19 cellular contexts compared by ENCODE assay signal in the genomic region with DNA sequence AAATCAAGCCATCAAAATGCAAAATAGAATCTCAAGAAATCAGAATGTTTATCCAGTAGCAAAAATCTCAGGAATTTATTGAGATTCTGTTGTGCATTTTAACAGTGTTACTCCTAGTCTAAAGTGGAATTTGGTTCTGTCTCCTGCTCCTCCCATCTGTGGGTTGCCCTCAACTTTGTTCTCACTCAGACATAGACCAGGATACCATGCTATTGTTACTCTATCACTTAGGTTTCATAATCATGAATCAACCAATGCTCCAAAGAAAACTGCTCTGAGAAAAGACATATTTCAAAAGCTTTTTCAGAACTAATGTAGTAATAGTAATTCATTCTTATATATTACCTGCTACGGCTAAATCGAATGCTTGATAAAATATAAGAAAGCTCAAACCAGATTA.
DNase-seq lines count a peak whose midpoint lies in the region; FAIRE-seq and TF ChIP-seq lines count a peak whose summit lies in the region.
"Had no signal": no experiment of that assay in that cellular context is flagged by ENCODE, and none has a peak within 500 bp of the region (broad histone marks: within the 10 kb centered on the region; RNA-seq: fewer than 3 reads in every experiment).

No MANE protein-coding gene starts in this region.

- CTCF ChIA-PET in activated CD4-positive, alpha-beta T cell treated with anti-CD3 and anti-CD28 coated beads, Interleukin-2, amount 10 ng/mL, durations not matched to agents 7 days and 5 days (lab: Charles Lee): no interaction called here

- H3K4me3 ChIP-seq in AG10803 (ENCODE audit: low read length) (no peak overlapping the region), cardiac fibroblast (replicated peaks in 1 of 2; ENCODE audit: low read depth in 2 of 2, low read length in 2 of 2) (no peak overlapping the region), mesendoderm (ENCODE audit: low read length) (no peak overlapping the region), SJCRH30 (no peak overlapping the region)
- H3K4me3 ChIP-seq: K562 had no signal

- TF ChIP-seq CTCF in AG10803 (conservative IDR thresholded peaks at IDR 0.05; ENCODE audit: low read length) (no peak), cardiac fibroblast (IDR thresholded peaks at IDR 0.05; ENCODE audit: low read depth, low read length) (no peak)

- intact Hi-C loops in head of caudate nucleus (cut with DNase I): no loop called here

- no peaks in the 10 kb centered on the region for H3K79me1 ChIP-seq in mesendoderm (ENCODE audit: low read length)

- H3K9me3 Mint-ChIP-seq in activated CD4-positive, alpha-beta T cell treated with anti-CD3 and anti-CD28 coated beads, Interleukin-2, amount 10 ng/mL, durations not matched to agents 7 days and 5 days: no peaks in the 10 kb centered on the region

- H3K9me3 ChIP-seq in SJCRH30 (replicated peaks): no peaks in the 10 kb centered on the region
- H3K9me3 ChIP-seq: BE2C had no signal

- no peak overlapping the region for H4K5ac ChIP-seq in mesendoderm (ENCODE audit: low read length)

- peak; percentile 83 for FAIRE-seq in H54 (lab: Jason Lieb, UNC)
- FAIRE-seq: K562 had no signal

- no peaks in the 10 kb centered on the region for H3K36me3 ChIP-seq in mesendoderm (ENCODE audit: control insufficient read depth, insufficient read depth, low read length)
- no peaks in the 10 kb centered on the region for H3K36me3 ChIP-seq in SJCRH30
- H3K36me3 ChIP-seq: BE2C had no signal

- H3K9ac ChIP-seq in mesendoderm (ENCODE audit: low read length): no peak overlapping the region

- TF ChIP-seq POLR2A in H54 (IDR thresholded peaks at IDR 0.05; ENCODE audit: low read depth, low read length): no peak

- no peaks in the 10 kb centered on the region for H3K36me3 Mint-ChIP-seq in activated CD4-positive, alpha-beta T cell treated with anti-CD3 and anti-CD28 coated beads, Interleukin-2, amount 10 ng/mL, durations not matched to agents 7 days and 5 days (ENCODE audit: low read depth)
- H3K36me3 Mint-ChIP-seq: CD4-positive, alpha-beta memory T cell had no signal

- H3K4me3 Mint-ChIP-seq in activated CD4-positive, alpha-beta T cell treated with anti-CD3 and anti-CD28 coated beads, Interleukin-2, amount 10 ng/mL, durations not matched to agents 7 days and 5 days: no peak overlapping the region
- H3K4me3 Mint-ChIP-seq: CD4-positive, alpha-beta memory T cell; H9 had no signal

- H3K4me1 ChIP-seq in mesendoderm (ENCODE audit: control insufficient read depth, low read depth, low read length): no peaks in the 10 kb centered on the region
- no peaks in the 10 kb centered on the region for H3K4me1 ChIP-seq in SJCRH30

- no peak overlapping the region for H3K4me2 ChIP-seq in mesendoderm (ENCODE audit: low read length)

- no peak overlapping the region for H4K8ac ChIP-seq in mesendoderm (ENCODE audit: low read depth, low read length)

- no peak overlapping the region for H2BK5ac ChIP-seq in mesendoderm (ENCODE audit: low read length)

- no peak overlapping the region for H2AK5ac ChIP-seq in mesendoderm (ENCODE audit: low read length)

- no CpG with 5 or more reads among the region's 2 CpGs for WGBS in mesendoderm (ENCODE audit: extremely low coverage, insufficient coverage, low lambda C conversion rate)

- peak; percentile 79 for DNase-seq in AG10803 (ENCODE audit: low read depth)
- no peak for DNase-seq in H54 (ENCODE audit: insufficient read length, low spot score)
- DNase-seq in cardiac fibroblast (ENCODE audit: low read depth in 2 of 2): peak; percentile 65 to 73
- peak; percentile 18 for DNase-seq in mesendoderm
- no peak for DNase-seq in activated CD4-positive, alpha-beta T cell treated with anti-CD3 and anti-CD28 coated beads, Interleukin-2, amount 10 ng/mL, durations not matched to agents 7 days and 5 days
- DNase-seq in SJCRH30: no peak
- no peak for DNase-seq in head of caudate nucleus
- DNase-seq in T-helper 2 cell: no peak
- DNase-seq: BE2C; CD4-positive, alpha-beta memory T cell; DMS79 treated with DMSO at 0.1 percent for 48 hours; GF-D8; H9; MM.1S; NCI-H1105 treated with DMSO at 0.1 percent for 48 hours; NCI-H187 treated with DMSO at 0.1 percent for 48 hours; NCI-H2171; NCI-H774 had no signal

- H3K4ac ChIP-seq in mesendoderm (ENCODE audit: low read depth, low read length): no peak overlapping the region

- POLR2A ChIA-PET in activated CD4-positive, alpha-beta T cell treated with anti-CD3 and anti-CD28 coated beads, Interleukin-2, amount 10 ng/mL, durations not matched to agents 7 days and 5 days (lab: Charles Lee): no interaction called here

- H3K23ac ChIP-seq in mesendoderm (ENCODE audit: low read length): no peak overlapping the region

- H2BK120ac ChIP-seq in mesendoderm (ENCODE audit: low read depth, low read length): no peak overlapping the region

- no peak overlapping the region for H3K56ac ChIP-seq in mesendoderm (ENCODE audit: low read length)

- no peaks in the 10 kb centered on the region for H3K27me3 ChIP-seq in mesendoderm (ENCODE audit: insufficient read depth, low read length, poor library complexity)
- H3K27me3 ChIP-seq in SJCRH30: no peaks in the 10 kb centered on the region
- H3K27me3 ChIP-seq: BE2C had no signal

- H3K27me3 Mint-ChIP-seq in activated CD4-positive, alpha-beta T cell treated with anti-CD3 and anti-CD28 coated beads, Interleukin-2, amount 10 ng/mL, durations not matched to agents 7 days and 5 days: no peaks in the 10 kb centered on the region
- H3K27me3 Mint-ChIP-seq: CD4-positive, alpha-beta memory T cell had no signal

- no peaks in the 10 kb centered on the region for H3K79me2 ChIP-seq in mesendoderm (ENCODE audit: control insufficient read depth, insufficient read depth, low read length)

- no peak overlapping the region for H3K27ac Mint-ChIP-seq in activated CD4-positive, alpha-beta T cell treated with anti-CD3 and anti-CD28 coated beads, Interleukin-2, amount 10 ng/mL, durations not matched to agents 7 days and 5 days
- H3K27ac Mint-ChIP-seq: CD4-positive, alpha-beta memory T cell had no signal

- no peak overlapping the region for H2BK15ac ChIP-seq in mesendoderm (replicated peaks; ENCODE audit: low read depth)

- no peak overlapping the region for H3K18ac ChIP-seq in mesendoderm (ENCODE audit: low read length)

- no peaks in the 10 kb centered on the region for H3K4me1 Mint-ChIP-seq in activated CD4-positive, alpha-beta T cell treated with anti-CD3 and anti-CD28 coated beads, Interleukin-2, amount 10 ng/mL, durations not matched to agents 7 days and 5 days
- H3K4me1 Mint-ChIP-seq: CD4-positive, alpha-beta memory T cell had no signal

- H3K27ac ChIP-seq in mesendoderm (ENCODE audit: low read depth, low read length) (no peak overlapping the region), SJCRH30 (no peak overlapping the region)

Comparison
In these comparisons a context has a peak if more than half of its experiments do, and no peak if none do; other contexts are left out.
1. DNase-seq: peak in AG10803 (single experiment), cardiac fibroblast (2 of 2) and mesendoderm (single experiment); none in H54 (single experiment), activated CD4-positive, alpha-beta T cell treated with anti-CD3 and anti-CD28 coated beads, Interleukin-2, amount 10 ng/mL, durations not matched to agents 7 days and 5 days (single experiment), SJCRH30 (0 of 2), head of caudate nucleus (0 of 42) and T-helper 2 cell (0 of 5).